ENCODE assay signal across 8 cellular contexts in the genomic region with DNA sequence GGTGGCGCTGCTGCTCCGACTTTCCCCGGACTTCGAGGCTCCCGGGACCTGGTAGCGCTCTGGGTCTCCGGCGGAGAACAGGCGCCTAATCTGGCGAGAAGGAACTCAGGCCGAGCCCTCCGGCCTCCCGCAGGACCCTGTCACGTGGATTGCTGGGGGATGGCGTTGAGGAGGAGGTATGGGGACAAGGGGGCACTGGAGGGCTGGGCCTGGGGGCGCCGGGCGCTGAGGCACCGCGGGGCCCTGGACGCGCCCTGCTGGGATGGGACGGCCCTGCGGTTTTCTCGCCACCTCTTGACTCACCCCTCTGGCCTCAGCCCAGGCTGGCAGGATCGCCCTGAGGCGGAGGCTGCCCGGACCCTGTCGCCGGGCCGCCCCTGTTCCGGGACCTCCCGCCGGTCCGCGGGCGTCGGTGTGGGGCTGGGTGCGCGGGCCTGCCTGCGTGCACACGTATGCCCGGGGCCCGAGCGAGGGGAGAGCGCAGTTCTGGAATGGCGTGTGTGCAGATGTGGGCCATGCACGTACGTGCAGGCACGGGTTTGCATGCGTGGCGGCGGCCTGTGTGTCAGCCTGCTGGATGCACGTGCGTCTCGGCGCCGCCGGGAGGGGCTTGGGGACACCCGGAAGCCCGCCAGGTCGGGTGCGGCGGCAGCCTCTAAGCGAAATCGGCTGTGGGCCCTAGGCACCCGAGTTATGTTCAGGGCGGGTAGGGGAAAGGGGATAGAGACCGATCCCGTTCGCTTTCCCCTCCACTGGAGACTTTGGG. TPM values are rescaled to one million over a fixed set of nuclear protein-coding genes. Genes with fewer than 3 reads are reported as not detected.
DNase-seq lines count a peak whose midpoint lies in the region; ATAC-seq lines count a peak whose summit lies in the region.

No MANE protein-coding gene starts in this region.

- H3K4me3 ChIP-seq in MG63, result peak overlapping the region; percentile 96

- peak; percentile 63 for DNase-seq in GM04504 (ENCODE audit: low read depth)
- peak; percentile 88 for DNase-seq in MG63
- peak; percentile 72 for DNase-seq in activated CD4-positive, CD25-positive, alpha-beta regulatory T cell treated with anti-CD3 and anti-CD28 coated beads, Interleukin-2, amount 50 U/mL, for 16 hours (ENCODE audit: low read depth, low spot score)
- peak in 25 of 61 donors; percentile 15 to 66 (median 41) for DNase-seq in caudate nucleus (lab: John Stamatoyannopoulos, UW)
- DNase-seq in stimulated activated CD4-positive, alpha-beta T cell treated with anti-CD3 and anti-CD28 coated beads, Interleukin-2, amount 100 ng/mL, for 4 hours (ENCODE audit: low read depth), result peak; percentile 79
- no peak for DNase-seq in NCI-H2029 treated with DMSO at 0.1 percent for 48 hours (lab: John Stamatoyannopoulos, UW)

- no peaks in the 10 kb centered on the region for H3K27me3 ChIP-seq in MG63
- H3K27me3 ChIP-seq in layer of hippocampus (ENCODE audit: control insufficient read depth, insufficient read depth, low read length), result no peaks in the 10 kb centered on the region

- H3K27ac ChIP-seq in caudate nucleus (ENCODE audit: low read depth, low read length) (peak overlapping the region; percentile 70), layer of hippocampus (ENCODE audit: low read depth, low read length) (peak overlapping the region; percentile 75)

- ATAC-seq in GM21825 (IDR thresholded peaks at IDR 0.05; ENCODE audit: unreplicated experiment), result peak; percentile 27

- H3K9me3 ChIP-seq in MG63, result no peaks in the 10 kb centered on the region

- peaks cover 19% of the 10 kb centered on the region for H3K36me3 ChIP-seq in MG63

RNA-seq across cellular contexts. Expression of gene C15orf39, which starts 0.8 kb away (rescaled TPM):
- total RNA-seq in MG63 (2014; rRNA removed; shearing (Covaris generic); ENCODE audit: low replicate concordance), result 1.8 and 2.8 TPM in 2 replicates

RNA-seq across cellular contexts. Expression of gene GOLGA6C, which starts 55.7 kb away (rescaled TPM):
- total RNA-seq in MG63 (2014; rRNA removed; shearing (Covaris generic); ENCODE audit: low replicate concordance), result 0.22 TPM in 1 of 2 replicates, not detected in the other
